ENCODE assay signal across 10 cellular contexts in the genomic region with DNA sequence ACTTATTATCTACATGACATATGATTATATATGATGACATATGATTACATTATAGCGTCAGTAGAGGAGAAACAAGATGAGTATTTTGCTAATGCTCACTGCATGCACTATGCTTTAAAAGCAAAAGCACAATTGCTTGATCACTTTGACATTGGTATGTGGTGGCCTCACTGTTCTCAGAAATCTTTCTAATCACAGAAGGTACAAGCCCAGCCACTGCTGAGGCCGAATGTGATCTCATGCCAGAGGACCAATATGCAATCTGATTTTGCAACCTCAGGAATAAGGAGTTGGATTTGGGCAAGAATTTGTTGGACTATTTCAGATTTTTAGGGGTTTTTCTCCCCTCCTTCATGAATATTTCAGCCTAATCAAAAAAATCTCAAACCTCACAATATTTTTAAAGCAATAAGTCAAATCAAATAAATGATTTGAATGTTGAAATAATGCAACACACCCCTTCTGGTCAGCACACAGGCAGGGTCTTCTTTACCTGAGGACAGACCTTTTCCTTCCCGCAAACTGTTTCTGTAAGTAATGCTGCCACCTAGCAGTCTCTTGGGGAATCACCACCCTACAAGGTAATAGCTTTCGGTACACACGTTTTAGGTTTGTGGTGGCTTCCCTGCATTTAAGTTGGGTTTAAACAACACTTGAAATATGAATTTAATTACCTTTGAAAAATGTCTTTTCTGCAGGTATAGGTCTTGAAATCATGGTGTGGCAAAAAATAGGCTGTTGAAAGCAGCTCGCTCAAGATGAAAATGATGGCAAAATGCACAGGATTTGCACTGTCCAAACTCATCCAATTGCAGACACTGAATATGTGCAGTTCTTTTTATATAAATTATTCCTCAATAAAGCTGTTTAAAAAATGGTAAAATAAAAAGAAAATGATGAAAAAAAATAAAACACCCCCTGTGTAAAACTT. TPM values are rescaled to one million over a fixed set of nuclear protein-coding genes. Genes with fewer than 3 reads are reported as not detected.
A peak's percentile ranks its signal among the peaks of the same experiment; 100 is the strongest.
DNase-seq lines count a peak whose midpoint lies in the region; ATAC-seq and TF ChIP-seq lines count a peak whose summit lies in the region.
"Had no signal": no experiment of that assay in that cellular context is flagged by ENCODE, and none has a peak within 500 bp of the region (broad histone marks: within the 10 kb centered on the region; RNA-seq: fewer than 3 reads in every experiment).

No MANE protein-coding gene starts in this region.

- no peaks in the 10 kb centered on the region for H3F3A ChIP-seq in smooth muscle cell (ENCODE audit: low read depth)

- no peak for TF ChIP-seq POLR2A in gastroesophageal sphincter (IDR thresholded peaks at IDR 0.05)

- no peaks in the 10 kb centered on the region for H3K27me3 Mint-ChIP-seq in WTC11 (ENCODE audit: low read depth)

- no peaks in the 10 kb centered on the region for H3K27me3 ChIP-seq in gastroesophageal sphincter
- peaks cover 19% of the 10 kb centered on the region for H3K27me3 ChIP-seq in smooth muscle cell (ENCODE audit: low read depth)

- no peaks in the 10 kb centered on the region for H4K20me1 ChIP-seq in smooth muscle cell (ENCODE audit: low read depth)

- ATAC-seq in GM18502 (IDR thresholded peaks at IDR 0.05; ENCODE audit: poor library complexity, unreplicated experiment) (peak; percentile 79), WTC11 (peak; percentile 88), gastroesophageal sphincter (no peak), HG03039 (IDR thresholded peaks at IDR 0.05; ENCODE audit: unreplicated experiment) (no peak)

- H3K36me3 ChIP-seq in gastroesophageal sphincter (no peaks in the 10 kb centered on the region), smooth muscle cell (ENCODE audit: low read depth) (no peaks in the 10 kb centered on the region)

- H3K4me3 ChIP-seq in gastroesophageal sphincter = no peak overlapping the region
- no peak overlapping the region for H3K4me3 ChIP-seq in smooth muscle cell

- no peak overlapping the region for H3K4me2 ChIP-seq in smooth muscle cell

- H3K9me3 ChIP-seq in gastroesophageal sphincter = no peaks in the 10 kb centered on the region
- no peaks in the 10 kb centered on the region for H3K9me3 ChIP-seq in smooth muscle cell (replicated peaks; ENCODE audit: low read depth)

- DNase-seq in COR-L47 (lab: John Stamatoyannopoulos, UW) (peak; percentile 25), WTC11 (ENCODE audit: low spot score) (peak; percentile 29), smooth muscle cell (lab: John Stamatoyannopoulos, UW; ENCODE audit: unreplicated experiment) (no peak), MV-4-11 (lab: John Stamatoyannopoulos, UW) (no peak)

- POLR2A ChIA-PET in WTC11 (lab: Charles Lee) = no interaction called here

- CTCF ChIA-PET in WTC11 (lab: Charles Lee) = interaction anchor here (0.6 to 2.5 kb wide), 34 partner anchors 9 to 243 kb away, joined by 3 to 26 read pairs (median 4); no protein-coding TSS in a partner anchor

- no peak for TF ChIP-seq EP300 in gastroesophageal sphincter (IDR thresholded peaks at IDR 0.05)

- no peak overlapping the region for H3K9ac ChIP-seq in smooth muscle cell (ENCODE audit: low read depth)

- WGBS in gastroesophageal sphincter (ENCODE audit: low coverage in 1 of 2), 2 donors = 22 to 26% methylated on average over 6 of the region's 6 CpGs
- 24% methylated on average over 6 of the region's 6 CpGs for WGBS in smooth muscle cell (ENCODE audit: low lambda C conversion rate)

- H3K79me2 ChIP-seq in smooth muscle cell (ENCODE audit: low read depth) = no peaks in the 10 kb centered on the region

- H3K36me3 Mint-ChIP-seq in WTC11 = no peaks in the 10 kb centered on the region
- H3K36me3 Mint-ChIP-seq: naive thymus-derived CD8-positive, alpha-beta T cell had no signal

- H3K9me3 Mint-ChIP-seq in WTC11 = peaks cover 4% of the 10 kb centered on the region; the same call in 1 of the 2 replicates
- H3K9me3 Mint-ChIP-seq: T-helper 1 cell treated with Interleukin-12 subunit alpha and Interleukin-12 subunit beta and Interleukin-4 antibody, amounts not matched to agents 30 μg/mL and 1 μg/mL, for 36 hours had no signal

- peaks cover 0 to 9% (median 0%) of the 10 kb centered on the region in 3 donors for H3K4me1 ChIP-seq in gastroesophageal sphincter
- H3K4me1 ChIP-seq in smooth muscle cell (ENCODE audit: low read depth) = no peaks in the 10 kb centered on the region

- TF ChIP-seq CTCF in LNCAP (IDR thresholded peaks at IDR 0.05) (peak; percentile 86), WTC11 (IDR thresholded peaks at IDR 0.05) (peak; percentile 62; the same call in 1 of the 2 replicates), gastroesophageal sphincter (IDR thresholded peaks at IDR 0.05) (peak; percentile 52 to 77 (median 56)), smooth muscle cell (IDR thresholded peaks at IDR 0.05; ENCODE audit: borderline replicate concordance, insufficient read depth, poor library complexity, severe bottlenecking) (peak; percentile 88)

- no peak overlapping the region for H2AFZ ChIP-seq in smooth muscle cell (ENCODE audit: low read depth)

- no peak overlapping the region for H3K4me3 Mint-ChIP-seq in WTC11
- H3K4me3 Mint-ChIP-seq: naive thymus-derived CD8-positive, alpha-beta T cell; T-helper 1 cell treated with Interleukin-12 subunit alpha and Interleukin-12 subunit beta and Interleukin-4 antibody, amounts not matched to agents 30 μg/mL and 1 μg/mL, for 36 hours had no signal

- H3K27ac Mint-ChIP-seq in WTC11 = no peak overlapping the region
- H3K27ac Mint-ChIP-seq: naive thymus-derived CD8-positive, alpha-beta T cell; T-helper 1 cell treated with Interleukin-12 subunit alpha and Interleukin-12 subunit beta and Interleukin-4 antibody, amounts not matched to agents 30 μg/mL and 1 μg/mL, for 36 hours had no signal

- H3K4me1 Mint-ChIP-seq in WTC11 = no peaks in the 10 kb centered on the region

- no peak overlapping the region for H3K27ac ChIP-seq in gastroesophageal sphincter
- no peak overlapping the region for H3K27ac ChIP-seq in smooth muscle cell (ENCODE audit: low read depth)

TF ChIP-seq in WTC11, 78 proteins besides CTCF, POLR2A, EP300 and RAD21:
- TF ChIP-seq NFE2L1 (CRISPR knock-in tag; IDR thresholded peaks at IDR 0.05) (no peak), ZNF396 (CRISPR knock-in tag; IDR thresholded peaks at IDR 0.05; ENCODE audit: borderline replicate concordance) (no peak), CREB1 (CRISPR knock-in tag; IDR thresholded peaks at IDR 0.05) (no peak), FOXP1 (CRISPR knock-in tag; IDR thresholded peaks at IDR 0.05; ENCODE audit: borderline replicate concordance) (no peak), GABPB1 (CRISPR knock-in tag; IDR thresholded peaks at IDR 0.05) (no peak), ESRRA (CRISPR knock-in tag; IDR thresholded peaks at IDR 0.05; ENCODE audit: borderline replicate concordance) (no peak), HMGA2 (CRISPR knock-in tag; IDR thresholded peaks at IDR 0.05) (no peak), ZNF671 (CRISPR knock-in tag; IDR thresholded peaks at IDR 0.05) (no peak)
- TF ChIP-seq, protein P1, sequence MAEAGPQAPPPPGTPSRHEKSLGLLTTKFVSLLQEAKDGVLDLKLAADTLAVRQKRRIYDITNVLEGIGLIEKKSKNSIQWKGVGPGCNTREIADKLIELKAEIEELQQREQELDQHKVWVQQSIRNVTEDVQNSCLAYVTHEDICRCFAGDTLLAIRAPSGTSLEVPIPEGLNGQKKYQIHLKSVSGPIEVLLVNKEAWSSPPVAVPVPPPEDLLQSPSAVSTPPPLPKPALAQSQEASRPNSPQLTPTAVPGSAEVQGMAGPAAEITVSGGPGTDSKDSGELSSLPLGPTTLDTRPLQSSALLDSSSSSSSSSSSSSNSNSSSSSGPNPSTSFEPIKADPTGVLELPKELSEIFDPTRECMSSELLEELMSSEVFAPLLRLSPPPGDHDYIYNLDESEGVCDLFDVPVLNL (CRISPR knock-in tag; IDR thresholded peaks at IDR 0.05; ENCODE audit: borderline replicate concordance, low read depth) = no peak
- TF ChIP-seq, protein P2, sequence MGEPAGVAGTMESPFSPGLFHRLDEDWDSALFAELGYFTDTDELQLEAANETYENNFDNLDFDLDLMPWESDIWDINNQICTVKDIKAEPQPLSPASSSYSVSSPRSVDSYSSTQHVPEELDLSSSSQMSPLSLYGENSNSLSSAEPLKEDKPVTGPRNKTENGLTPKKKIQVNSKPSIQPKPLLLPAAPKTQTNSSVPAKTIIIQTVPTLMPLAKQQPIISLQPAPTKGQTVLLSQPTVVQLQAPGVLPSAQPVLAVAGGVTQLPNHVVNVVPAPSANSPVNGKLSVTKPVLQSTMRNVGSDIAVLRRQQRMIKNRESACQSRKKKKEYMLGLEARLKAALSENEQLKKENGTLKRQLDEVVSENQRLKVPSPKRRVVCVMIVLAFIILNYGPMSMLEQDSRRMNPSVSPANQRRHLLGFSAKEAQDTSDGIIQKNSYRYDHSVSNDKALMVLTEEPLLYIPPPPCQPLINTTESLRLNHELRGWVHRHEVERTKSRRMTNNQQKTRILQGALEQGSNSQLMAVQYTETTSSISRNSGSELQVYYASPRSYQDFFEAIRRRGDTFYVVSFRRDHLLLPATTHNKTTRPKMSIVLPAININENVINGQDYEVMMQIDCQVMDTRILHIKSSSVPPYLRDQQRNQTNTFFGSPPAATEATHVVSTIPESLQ (CRISPR knock-in tag; IDR thresholded peaks at IDR 0.05) = no peak

RNA-seq across cellular contexts. Expression of a gene that starts 4.8 kb away (rescaled TPM):
- total RNA-seq in WTC11 (2021) = not detected in 3 replicates
- not detected for total RNA-seq in gastroesophageal sphincter
- total RNA-seq in smooth muscle cell = not detected in 2 replicates
- 0.30 TPM in 1 of 2 replicates, not detected in the other for polyA plus RNA-seq in smooth muscle cell
- total RNA-seq: naive thymus-derived CD8-positive, alpha-beta T cell had no signal
- polyA plus RNA-seq: naive thymus-derived CD8-positive, alpha-beta T cell had no signal

Comparison
In these comparisons a context has a peak if more than half of its experiments do, and no peak if none do; other contexts are left out.
1. DNase-seq: peak in COR-L47 (single experiment) and WTC11 (single experiment); none in smooth muscle cell (single experiment) and MV-4-11 (single experiment).
2. ATAC-seq: peak in GM18502 (single experiment) and WTC11 (single experiment); none in gastroesophageal sphincter (single experiment) and HG03039 (single experiment).
3. Peak in every context shown above with its lines, with median percentiles within 50 percentile points of each other: CTCF ChIP-seq.